In genomic region chr22:32561163-32561562, GRCh38 we compare ENCODE assay signal across 26 cellular contexts.
DNase-seq lines count a peak whose midpoint lies in the region; ATAC-seq, FAIRE-seq and TF ChIP-seq lines count a peak whose summit lies in the region.
"Had no signal": no experiment of that assay in that cellular context is flagged by ENCODE, and none has a peak within 500 bp of the region (broad histone marks: within the 10 kb centered on the region; RNA-seq: fewer than 3 reads in every experiment).

No MANE protein-coding gene starts in this region.

- TF ChIP-seq CTCF in bronchial epithelial cell (IDR thresholded peaks at IDR 0.05; ENCODE audit: insufficient read depth, low read length, severe bottlenecking) (no peak), keratinocyte (optimal IDR thresholded peaks at IDR 0.05 in 1 of 3, IDR thresholded peaks at IDR 0.05 in 1 of 3, conservative IDR thresholded peaks at IDR 0.05 in 1 of 3; ENCODE audit: extremely low read depth in 1 of 3, insufficient read depth in 2 of 3, low read length in 3 of 3) (no peak), left lung (IDR thresholded peaks at IDR 0.05) (no peak)

- H3K9me1 ChIP-seq in keratinocyte (ENCODE audit: control insufficient read depth, extremely low read depth, insufficient read depth, low read length), result no peaks in the 10 kb centered on the region

- H2AFZ ChIP-seq in keratinocyte (ENCODE audit: control insufficient read depth, low read length), result no peak overlapping the region
- H2AFZ ChIP-seq: GM23338 had no signal

- H3K36me3 ChIP-seq in bronchial epithelial cell (ENCODE audit: control insufficient read depth, insufficient read depth, low read length) (no peaks in the 10 kb centered on the region), keratinocyte (ENCODE audit: control insufficient read depth in 2 of 2, extremely low read depth in 1 of 2, insufficient read depth in 2 of 2, low read length in 2 of 2) (no peaks in the 10 kb centered on the region), left lung (no peaks in the 10 kb centered on the region)
- H3K36me3 ChIP-seq: BLaER1 had no signal

- no peaks in the 10 kb centered on the region for H3K79me2 ChIP-seq in keratinocyte (ENCODE audit: control insufficient read depth, insufficient read depth, low read length)

- no peaks in the 10 kb centered on the region for H4K20me1 ChIP-seq in keratinocyte (ENCODE audit: control insufficient read depth, extremely low read depth, insufficient read depth, low read length)
- H4K20me1 ChIP-seq: BLaER1 had no signal

- DNase-seq in bronchial epithelial cell (ENCODE audit: low read depth) (peak; percentile 25), keratinocyte (ENCODE audit: low read depth, low spot score) (no peak), left lung (no peak), GF-D8 (lab: John Stamatoyannopoulos, UW) (no peak), dedifferentiated amniotic fluid mesenchymal stem cell (ENCODE audit: extremely low spot score) (no peak)
- no peak for DNase-seq in stimulated activated naive CD4-positive, alpha-beta T cell (lab: John Stamatoyannopoulos, UW)
- DNase-seq: ACHN; CD4-positive, alpha-beta T cell; COR-L47; DMS79 treated with DMSO at 0.1 percent for 48 hours; HCEC 1CT; NCI-H1105; NCI-H1694; NCI-H2081; NCI-H2171; NCI-H345; NCI-H524; NCI-H774; NK-92 treated with Interleukin-12 subunit alpha and Interleukin-12 subunit beta, amount 100 ng/mL, for 24 hours had no signal

- FAIRE-seq in bronchial epithelial cell (lab: Jason Lieb, UNC) (no peak), keratinocyte (lab: Jason Lieb, UNC) (no peak)
- FAIRE-seq: GM12891, HTR-8/SVneo had no signal

- H3K9me3 ChIP-seq in keratinocyte (ENCODE audit: control insufficient read depth, low read depth, low read length), result no peaks in the 10 kb centered on the region
- no peaks in the 10 kb centered on the region for H3K9me3 ChIP-seq in left lung
- H3K9me3 ChIP-seq: BLaER1 had no signal

- H3K27me3 ChIP-seq in bronchial epithelial cell (ENCODE audit: control insufficient read depth, insufficient read depth, low read length) (peaks cover under 1% of the 10 kb centered on the region), keratinocyte (ENCODE audit: control insufficient read depth, extremely low read depth, insufficient read depth, low read length) (no peaks in the 10 kb centered on the region), left lung (no peaks in the 10 kb centered on the region)
- H3K27me3 ChIP-seq: BLaER1 had no signal

- H3K27ac ChIP-seq in keratinocyte (ENCODE audit: control insufficient read depth, insufficient read depth, low read length), result no peak overlapping the region
- peak overlapping the region in 18 of 21 experiments; percentile 10 to 80 (median 68) for H3K27ac ChIP-seq in skin epidermis
- H3K27ac ChIP-seq in left lung, result no peak overlapping the region
- H3K27ac ChIP-seq: BLaER1, KMS-11 had no signal

- H3K4me2 ChIP-seq in keratinocyte (ENCODE audit: control insufficient read depth, extremely low read depth, insufficient read depth, low read depth, low read length), result peak overlapping the region; percentile 33
- H3K4me2 ChIP-seq: BLaER1, GM23338, KMS-11 had no signal

- no peak overlapping the region for H3K9ac ChIP-seq in keratinocyte (ENCODE audit: control insufficient read depth, extremely low read depth, insufficient read depth, low read length)
- H3K9ac ChIP-seq: BLaER1, KMS-11 had no signal

- dilution Hi-C loops in keratinocyte (cut with MboI; ENCODE audit: extremely low pct_ligation_motif_present, low sequenced_read_pairs), result no loop called here

- H3K4me1 ChIP-seq in keratinocyte (ENCODE audit: control insufficient read depth, extremely low read depth, insufficient read depth, low read length) (peaks cover 33% of the 10 kb centered on the region), left lung (peaks cover 0 to 15% of the 10 kb centered on the region in 2 donors)
- H3K4me1 ChIP-seq: BLaER1 had no signal

- intact Hi-C loops in left lung (cut with DNase I), result no loop called here

- H3K4me3 ChIP-seq in bronchial epithelial cell (ENCODE audit: low read depth, low read length) (no peak overlapping the region), keratinocyte (ENCODE audit: control insufficient read depth in 2 of 3, extremely low read depth in 1 of 3, insufficient read depth in 2 of 3, low read depth in 1 of 3, low read length in 3 of 3) (no peak overlapping the region), skin epidermis (no peak overlapping the region), left lung (no peak overlapping the region)
- H3K4me3 ChIP-seq: BLaER1, GM23338 had no signal

- ATAC-seq in left lung, result no peak
- ATAC-seq: GM23338, Panc1 had no signal

Comparison
In these comparisons a context has a peak if more than half of its experiments do, and no peak if none do; other contexts are left out.
1. H3K27ac ChIP-seq: peak in skin epidermis (18 of 21); none in keratinocyte (single experiment) and left lung (0 of 2).